Comparison of ENCODE assay signal across 8 cellular contexts in genomic region chr9:132669329-132669635, GRCh38. TPM values are rescaled to one million over a fixed set of nuclear protein-coding genes. Genes with fewer than 3 reads are reported as not detected.
A peak's percentile ranks its signal among the peaks of the same experiment; 100 is the strongest.
DNase-seq lines count a peak whose midpoint lies in the region; ATAC-seq, FAIRE-seq and TF ChIP-seq lines count a peak whose summit lies in the region.

No MANE protein-coding gene starts in this region.

- H3K4me2 ChIP-seq in A549, result peak overlapping the region; percentile 92
- peak overlapping the region; percentile 68 for H3K4me2 ChIP-seq in IMR-90 (ENCODE audit: low read depth, low read length)

- peak overlapping the region; percentile 98; the same call in 1 of the 2 replicates for H4K91ac ChIP-seq in IMR-90 (ENCODE audit: insufficient read depth, low read depth, low read length)

- H2BK20ac ChIP-seq in IMR-90 (ENCODE audit: low read depth, low read length), result no peak overlapping the region

- H3K9ac ChIP-seq in IMR-90 (ENCODE audit: low read depth, low read length) (peak overlapping the region; percentile 76), mucosa of stomach (ENCODE audit: low read length) (peak overlapping the region; percentile 96)

- in situ Hi-C loops in IMR-90 (cut with MboI; ENCODE audit: low sequenced_read_pairs), result no loop called here

- H3K9me1 ChIP-seq in IMR-90 (ENCODE audit: insufficient read depth, low read length), result peaks cover 10% of the 10 kb centered on the region

- peak overlapping the region; percentile 99 for H2AK9ac ChIP-seq in IMR-90 (replicated peaks; ENCODE audit: low read depth, low read length, poor library complexity)

- BruUV-seq in IMR-90 (replicated peaks; lab: Mats Ljungman, UMichigan), result no TSS peak

- CTCF ChIA-PET in A549 (lab: Yijun Ruan, JAX), result interaction anchor here (0.6 to 3.1 kb wide), 6 partner anchors 11 to 233 kb away, joined by 3 to 12 read pairs (median 6); no protein-coding TSS in a partner anchor
- CTCF ChIA-PET in IMR-90 (lab: Yijun Ruan, JAX), result no interaction called here

- H3K14ac ChIP-seq in IMR-90 (replicated peaks; ENCODE audit: low read depth, low read length), result peak overlapping the region; percentile 81; the same call in 1 of the 2 replicates

- H2BK120ac ChIP-seq in IMR-90 (ENCODE audit: low read depth, low read length), result 0 out of 2 replicates have a peak overlapping the region, but pooled peaks have one; percentile 74

- no peak for FAIRE-seq in A549 (lab: Jason Lieb, UNC)

- no peaks in the 10 kb centered on the region for H3K36me3 ChIP-seq in IMR-90 (ENCODE audit: control insufficient read depth, insufficient read depth, low read length)
- no peaks in the 10 kb centered on the region for H3K36me3 ChIP-seq in mucosa of stomach (ENCODE audit: control insufficient read depth, insufficient read depth, low read length)

- WGBS in A549 (ENCODE audit: missing lambda C conversion rate), result under 1% methylated on average over 8 of the region's 8 CpGs
- WGBS in IMR-90 (ENCODE audit: extremely low coverage in 2 of 2, insufficient read length in 1 of 2), 2 experiments, result 5% methylated on average over 7 of the region's 8 CpGs; no CpG with 5 or more reads in 1 of the 2 experiments

- H4K20me1 ChIP-seq in IMR-90 (ENCODE audit: insufficient read depth, low read length), result peaks cover 49% of the 10 kb centered on the region

- peak overlapping the region; percentile 80 for H3K23ac ChIP-seq in IMR-90 (ENCODE audit: low read depth, low read length)

- peak overlapping the region; percentile 68 for H2AK5ac ChIP-seq in IMR-90 (ENCODE audit: low read depth, low read length)

- ATAC-seq in A549 (no peak), IMR-90 (ENCODE audit: low read depth) (no peak)

- TF ChIP-seq RAD21 in A549 (conservative IDR thresholded peaks at IDR 0.05 in 1 of 2, IDR thresholded peaks at IDR 0.05 in 1 of 2), result no peak
- TF ChIP-seq RAD21 in IMR-90 (IDR thresholded peaks at IDR 0.05; ENCODE audit: low read length), result no peak

- H4K8ac ChIP-seq in IMR-90 (ENCODE audit: low read depth in 2 of 2, low read length in 2 of 2), result peak overlapping the region; percentile 91 to 99; a peak in 3 of 4 replicates

- H3K27me3 ChIP-seq in IMR-90 (ENCODE audit: control insufficient read depth, insufficient read depth, low read length), result no peaks in the 10 kb centered on the region
- H3K27me3 ChIP-seq in mucosa of stomach (ENCODE audit: control insufficient read depth, insufficient read depth, low read length), result no peaks in the 10 kb centered on the region

- peak overlapping the region; percentile 57; the same call in 1 of the 2 replicates for H3K56ac ChIP-seq in IMR-90 (ENCODE audit: extremely low read depth, insufficient read depth, low read length)

- peaks cover 19 to 66% of the 10 kb centered on the region in 2 experiments for H3K79me1 ChIP-seq in IMR-90 (ENCODE audit: low read depth in 1 of 2, low read length in 2 of 2)

- H2BK15ac ChIP-seq in IMR-90 (ENCODE audit: low read depth, low read length), result no peak overlapping the region; the same call in 2 of the 3 replicates

- H3K4me1 ChIP-seq in A549 (peaks cover 30% of the 10 kb centered on the region), IMR-90 (ENCODE audit: control insufficient read depth, insufficient read depth, low read length) (peaks cover 2% of the 10 kb centered on the region; the same call in 1 of the 2 replicates), mucosa of stomach (ENCODE audit: control insufficient read depth, insufficient read depth, low read length) (peaks cover 27% of the 10 kb centered on the region)

- H3K27ac ChIP-seq in A549 (peak overlapping the region; percentile 97 to 100), IMR-90 (ENCODE audit: insufficient read depth, low read length) (peak overlapping the region; percentile 95), caudate nucleus (ENCODE audit: low read depth, low read length) (peak overlapping the region; percentile 98)

- TF ChIP-seq EP300 in A549 (IDR thresholded peaks at IDR 0.05), result no peak

- intact Hi-C loops in IMR-90 (cut with micrococcal nuclease), result loop anchor here (5.0 kb wide), 1 partner anchor 233 kb away; no protein-coding TSS in a partner anchor

- H4K5ac ChIP-seq in IMR-90 (ENCODE audit: low read depth, low read length), result no peak overlapping the region

- peak overlapping the region; percentile 88 for H2BK5ac ChIP-seq in IMR-90 (ENCODE audit: low read depth, low read length, poor library complexity, severe bottlenecking)

- no peak for TF ChIP-seq CTCF in A549 (IDR thresholded peaks at IDR 0.05)
- no peak for TF ChIP-seq CTCF in IMR-90 (conservative IDR thresholded peaks at IDR 0.05; ENCODE audit: low read depth, low read length)

- TF ChIP-seq POLR2A in A549 (IDR thresholded peaks at IDR 0.05; ENCODE audit: low read length) (no peak), IMR-90 (IDR thresholded peaks at IDR 0.05; ENCODE audit: low read depth, low read length) (no peak)

- DNase-seq in A549 (ENCODE audit: low read depth in 1 of 2, low spot score in 1 of 2), result no peak
- no peak for DNase-seq in IMR-90
- DNase-seq in caudate nucleus (lab: John Stamatoyannopoulos, UW), result no peak
- DNase-seq in effector CD4-positive, alpha-beta T cell, result no peak
- no peak for DNase-seq in NCI-H2171 (lab: John Stamatoyannopoulos, UW)
- DNase-seq in NCI-H226, result no peak
- no peak for DNase-seq in NCI-H748 (lab: John Stamatoyannopoulos, UW; ENCODE audit: unreplicated experiment)

- H3K18ac ChIP-seq in IMR-90 (ENCODE audit: low read depth, low read length), result no peak overlapping the region

- no peaks in the 10 kb centered on the region for H3K9me3 ChIP-seq in A549
- no peaks in the 10 kb centered on the region for H3K9me3 ChIP-seq in IMR-90 (ENCODE audit: control insufficient read depth, insufficient read depth, low read length)
- no peaks in the 10 kb centered on the region for H3K9me3 ChIP-seq in mucosa of stomach (ENCODE audit: control insufficient read depth, low read length)

- dilution Hi-C loops in IMR-90 (cut with HindIII; ENCODE audit: low sequenced_read_pairs, unreplicated experiment), result no loop called here

- H3K4me3 ChIP-seq in A549, result peak overlapping the region; percentile 87
- peak overlapping the region; percentile 72 for H3K4me3 ChIP-seq in IMR-90 (ENCODE audit: insufficient read depth, low read depth, low read length)
- H3K4me3 ChIP-seq in mucosa of stomach (ENCODE audit: low read length), result peak overlapping the region; percentile 95

- H3K4ac ChIP-seq in IMR-90 (ENCODE audit: low read depth, low read length), result peak overlapping the region; percentile 83

- POLR2A ChIA-PET in A549 (lab: Yijun Ruan, JAX), result interaction anchor here (0.8 to 2.0 kb wide), 8 partner anchors 9 to 361 kb away, joined by 3 to 8 read pairs (median 4); partner anchors contain the start of gene SETX
- POLR2A ChIA-PET in IMR-90 (lab: Charles Lee; ENCODE audit: unreplicated experiment), result interaction anchor here (0.6 kb wide), 1 partner anchor 17 kb away, joined by 3 read pairs; no protein-coding TSS in a partner anchor

- H2AFZ ChIP-seq in IMR-90 (replicated peaks; ENCODE audit: low read length, poor library complexity), result peak overlapping the region; percentile 100

TF ChIP-seq in A549, 52 proteins besides CTCF, POLR2A, EP300 and RAD21 (continues in another document):
- TF ChIP-seq KDM1A (IDR thresholded peaks at IDR 0.05; ENCODE audit: low read depth), result no peak
- no peak for TF ChIP-seq ZFP36 (IDR thresholded peaks at IDR 0.05; ENCODE audit: borderline replicate concordance, partially characterized antibody)
- TF ChIP-seq E2F6 (IDR thresholded peaks at IDR 0.05; ENCODE audit: borderline replicate concordance, low read depth), result no peak
- no peak for TF ChIP-seq ZSCAN20 (CRISPR knock-in tag; IDR thresholded peaks at IDR 0.05)
- no peak for TF ChIP-seq RCOR1 (IDR thresholded peaks at IDR 0.05; ENCODE audit: low read depth, low read length)

TF ChIP-seq in IMR-90, 13 proteins besides CTCF, POLR2A, EP300 and RAD21 (continues in another document):
- TF ChIP-seq CHD1 (IDR thresholded peaks at IDR 0.05; ENCODE audit: low read depth, low read length) (no peak), RCOR1 (IDR thresholded peaks at IDR 0.05; ENCODE audit: insufficient replicate concordance, low read length) (no peak), MXI1 (IDR thresholded peaks at IDR 0.05; ENCODE audit: borderline replicate concordance, low read depth, low read length) (no peak), NFE2L2 (IDR thresholded peaks at IDR 0.05; ENCODE audit: low read depth, low read length) (no peak), MAZ (IDR thresholded peaks at IDR 0.05; ENCODE audit: borderline replicate concordance, low read depth, low read length) (no peak; the same call in 1 of the 2 replicates), FOS (IDR thresholded peaks at IDR 0.05; ENCODE audit: low read depth, low read length) (no peak), SMC3 (IDR thresholded peaks at IDR 0.05; ENCODE audit: low read depth, low read length) (no peak), USF2 (IDR thresholded peaks at IDR 0.05; ENCODE audit: low read depth, low read length) (no peak), BHLHE40 (IDR thresholded peaks at IDR 0.05; ENCODE audit: low read depth, low read length) (no peak)

RNA-seq across cellular contexts. Expression of gene DDX31, which starts 0.5 kb away (rescaled TPM):
- polyA plus RNA-seq in A549 (2011; rRNA removed) (28.3 and 30.1 TPM in 2 replicates), A549 (2017; fragmentation: RNase III; extraction: RNeasy Plus Mini Kit Qiagen cat#74134 plus additional on column Dnase treatment) (19.3 to 21.4 TPM (median 20.0 TPM) in 3 replicates), IMR-90 (2012; rRNA removed) (9.5 and 10.7 TPM in 2 replicates)
- polyA plus RNA-seq in A549 (2012; cell fraction: cytosol; rRNA removed), result 15.3 and 17.2 TPM in 2 replicates
- 20.5 and 25.5 TPM in 2 replicates for polyA plus RNA-seq in A549 (2012; cell fraction: nucleus; rRNA removed)
- polyA minus RNA-seq in A549 (2011; rRNA and poly(A)+ RNA removed), result 27.3 and 28.1 TPM in 2 replicates
- total RNA-seq in IMR-90 (2012; rRNA removed), result 12.5 and 14.0 TPM in 2 replicates
- polyA plus RNA-seq in IMR-90 (2012; cell fraction: cytosol; rRNA removed), result 3.5 and 5.1 TPM in 2 replicates
- polyA plus RNA-seq in IMR-90 (2012; cell fraction: nucleus; rRNA removed; ENCODE audit: low replicate concordance), result 9.5 and 21.4 TPM in 2 replicates

RNA-seq across cellular contexts. Expression of gene GTF3C4, which starts 1.0 kb away (rescaled TPM):
- 9.0 and 13.1 TPM in 2 replicates for polyA plus RNA-seq in A549 (2011; rRNA removed)
- 3.4 and 4.4 TPM in 2 replicates for polyA plus RNA-seq in A549 (2012; cell fraction: cytosol; rRNA removed)
- 2.9 and 3.1 TPM in 2 replicates for polyA plus RNA-seq in A549 (2012; cell fraction: nucleus; rRNA removed)
- 15.2 to 15.8 TPM (median 15.4 TPM) in 3 replicates for polyA plus RNA-seq in A549 (2017; fragmentation: RNase III; extraction: RNeasy Plus Mini Kit Qiagen cat#74134 plus additional on column Dnase treatment)
- 11.4 and 12.6 TPM in 2 replicates for polyA minus RNA-seq in A549 (2011; rRNA and poly(A)+ RNA removed)
- total RNA-seq in IMR-90 (2012; rRNA removed), result 16.5 and 18.1 TPM in 2 replicates
- polyA plus RNA-seq in IMR-90 (2012; rRNA removed), result 3.8 and 4.7 TPM in 2 replicates
- 1.5 and 1.7 TPM in 2 replicates for polyA plus RNA-seq in IMR-90 (2012; cell fraction: cytosol; rRNA removed)
- polyA plus RNA-seq in IMR-90 (2012; cell fraction: nucleus; rRNA removed; ENCODE audit: low replicate concordance), result 0.98 and 3.3 TPM in 2 replicates
